Comparison of ENCODE assay signal across 22 cellular contexts in the genomic region with DNA sequence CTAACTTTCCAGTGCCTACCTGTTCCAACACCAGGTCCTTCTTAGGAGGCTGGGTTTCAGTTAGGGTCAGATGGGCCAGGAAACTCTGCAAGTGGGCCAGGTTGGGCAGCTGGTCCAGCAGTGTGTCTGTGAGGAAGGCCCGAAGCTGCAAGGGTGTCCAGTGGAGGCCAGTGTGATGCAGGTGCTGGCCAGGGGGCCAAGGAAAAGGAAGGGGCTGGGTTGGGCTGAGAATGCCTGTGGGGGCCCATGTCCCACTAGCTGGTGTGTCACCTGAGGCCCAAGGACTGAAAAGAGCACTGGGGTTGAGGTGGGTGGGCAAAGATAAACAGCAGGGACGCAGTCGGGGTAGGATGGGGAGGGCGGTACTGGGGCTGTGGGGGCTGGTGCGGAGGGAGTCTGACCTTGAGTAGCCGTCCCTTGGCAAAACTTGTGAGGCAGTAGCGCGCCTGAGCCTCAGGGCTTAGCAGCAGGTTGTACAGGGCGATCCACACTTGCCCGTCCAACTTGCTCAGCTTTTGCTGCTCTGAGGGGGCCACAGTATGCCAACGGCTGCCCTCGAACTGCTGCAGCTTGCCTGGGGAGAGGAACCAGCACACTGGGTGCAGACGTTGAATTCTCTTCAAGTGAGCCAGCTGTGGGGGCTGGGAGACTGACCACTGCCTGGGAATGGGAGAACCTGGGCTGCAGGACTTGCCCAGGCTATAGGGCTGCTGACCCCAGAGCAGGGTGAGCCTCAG. TPM values are rescaled to one million over a fixed set of nuclear protein-coding genes. Genes with fewer than 3 reads are reported as not detected.
DNase-seq lines count a peak whose midpoint lies in the region; ATAC-seq and TF ChIP-seq lines count a peak whose summit lies in the region.
"Had no signal": no experiment of that assay in that cellular context is flagged by ENCODE, and none has a peak within 500 bp of the region (broad histone marks: within the 10 kb centered on the region; RNA-seq: fewer than 3 reads in every experiment).

No MANE protein-coding gene starts in this region.

- H4K8ac ChIP-seq in IMR-90 (ENCODE audit: low read depth in 2 of 2, low read length in 2 of 2): no peak overlapping the region

- H3K36me3 ChIP-seq in IMR-90 (ENCODE audit: control insufficient read depth, insufficient read depth, low read length): no peaks in the 10 kb centered on the region
- H3K36me3 ChIP-seq: tibial artery had no signal

- peak overlapping the region; percentile 95 for H3K27ac Mint-ChIP-seq in activated CD4-positive, alpha-beta T cell treated with anti-CD3 and anti-CD28 coated beads, Interleukin-2, amount 10 ng/mL, durations not matched to agents 7 days and 5 days
- H3K27ac Mint-ChIP-seq in activated naive CD8-positive, alpha-beta T cell treated with anti-CD3 and anti-CD28 coated beads, Interleukin-2, amount 10 ng/mL, durations not matched to agents 7 days and 5 days: peak overlapping the region; percentile 99

- H3K4ac ChIP-seq in IMR-90 (ENCODE audit: low read depth, low read length): no peak overlapping the region

- H3K9me1 ChIP-seq in IMR-90 (ENCODE audit: insufficient read depth, low read length): peaks cover 11% of the 10 kb centered on the region

- dilution Hi-C loops in IMR-90 (cut with HindIII; ENCODE audit: low sequenced_read_pairs, unreplicated experiment): no loop called here

- H4K91ac ChIP-seq in IMR-90 (ENCODE audit: insufficient read depth, low read depth, low read length): no peak overlapping the region

- intact Hi-C loops in IMR-90 (cut with micrococcal nuclease): no loop called here

- no peaks in the 10 kb centered on the region for H3K27me3 ChIP-seq in IMR-90 (ENCODE audit: control insufficient read depth, insufficient read depth, low read length)
- H3K27me3 ChIP-seq: body of pancreas, tibial artery had no signal

- POLR2A ChIA-PET in activated CD4-positive, alpha-beta T cell treated with anti-CD3 and anti-CD28 coated beads, Interleukin-2, amount 10 ng/mL, durations not matched to agents 7 days and 5 days (lab: Charles Lee): interaction anchor here (0.6 to 2.2 kb wide), 2 partner anchors 8 to 15 kb away, joined by 3 to 11 read pairs; a partner anchor contains a TSS
- POLR2A ChIA-PET in IMR-90 (lab: Charles Lee; ENCODE audit: unreplicated experiment): no interaction called here
- POLR2A ChIA-PET in activated naive CD8-positive, alpha-beta T cell treated with anti-CD3 and anti-CD28 coated beads, Interleukin-2, amount 10 ng/mL, durations not matched to agents 7 days and 5 days (lab: Charles Lee): interaction anchor here (1.4 to 10.5 kb wide), 8 partner anchors 10 to 267 kb away, joined by 3 to 439 read pairs (median 46); a partner anchor contains a TSS

- peaks cover 6 to 31% of the 10 kb centered on the region in 2 experiments; a peak in 3 of 4 replicates for H3K79me1 ChIP-seq in IMR-90 (ENCODE audit: low read depth in 1 of 2, low read length in 2 of 2)

- H3K56ac ChIP-seq in IMR-90 (ENCODE audit: extremely low read depth, insufficient read depth, low read length): no peak overlapping the region

- WGBS in IMR-90 (ENCODE audit: extremely low coverage in 2 of 2, insufficient read length in 1 of 2), 2 experiments: 83% methylated on average over 6 of the region's 13 CpGs; no CpG with 5 or more reads in 1 of the 2 experiments

- no peak for DNase-seq in activated CD4-positive, alpha-beta T cell treated with anti-CD3 and anti-CD28 coated beads, Interleukin-2, amount 10 ng/mL, durations not matched to agents 7 days and 5 days
- no peak for DNase-seq in activated CD4-positive, alpha-beta T cell treated with anti-CD3 and anti-CD28 coated beads, Interleukin-2, amount 50 U/mL, for 4 hours
- no peak for DNase-seq in IMR-90
- no peak for DNase-seq in activated naive CD8-positive, alpha-beta T cell treated with anti-CD3 and anti-CD28 coated beads, Interleukin-2, amount 10 ng/mL, durations not matched to agents 7 days and 5 days
- DNase-seq in DMS153 treated with DMSO at 0.1 percent for 48 hours (lab: John Stamatoyannopoulos, UW; ENCODE audit: unreplicated experiment): no peak
- DNase-seq in AG08395 (ENCODE audit: low spot score): no peak
- DNase-seq: activated CD8-positive, alpha-beta memory T cell treated with anti-CD3 and anti-CD28 coated beads, Interleukin-2, amount 50 U/mL, for 4 hours; activated naive CD4-positive, alpha-beta T cell treated with anti-CD3 and anti-CD28 coated beads for 36 hours; body of pancreas; Caco-2; EL; hippocampal formation; kidney glomerular epithelial cell; mesenchymal stem cell; NCI-H2081; NCI-H524; tibial artery had no signal

- H3K27me3 Mint-ChIP-seq in activated CD4-positive, alpha-beta T cell treated with anti-CD3 and anti-CD28 coated beads, Interleukin-2, amount 10 ng/mL, durations not matched to agents 7 days and 5 days: no peaks in the 10 kb centered on the region
- H3K27me3 Mint-ChIP-seq in activated naive CD8-positive, alpha-beta T cell treated with anti-CD3 and anti-CD28 coated beads, Interleukin-2, amount 10 ng/mL, durations not matched to agents 7 days and 5 days: no peaks in the 10 kb centered on the region

- peak overlapping the region; percentile 39 for H2AFZ ChIP-seq in IMR-90 (replicated peaks; ENCODE audit: low read length, poor library complexity)

- ATAC-seq in IMR-90 (ENCODE audit: low read depth) (no peak), HG03439 (IDR thresholded peaks at IDR 0.05; ENCODE audit: unreplicated experiment) (no peak)
- no peak for ATAC-seq in activated naive CD8-positive, alpha-beta T cell treated with anti-CD3 and anti-CD28 coated beads, Interleukin-2, amount 10 ng/mL, durations not matched to agents 7 days and 5 days (ENCODE audit: low read depth)
- ATAC-seq: body of pancreas had no signal

- TF ChIP-seq POLR2A in IMR-90 (IDR thresholded peaks at IDR 0.05; ENCODE audit: low read depth, low read length): no peak

- CTCF ChIA-PET in activated CD4-positive, alpha-beta T cell treated with anti-CD3 and anti-CD28 coated beads, Interleukin-2, amount 10 ng/mL, durations not matched to agents 7 days and 5 days (lab: Charles Lee): interaction anchor here (0.6 to 2.3 kb wide), 4 partner anchors 8 to 60 kb away, joined by 3 to 13 read pairs (median 5); a partner anchor contains a TSS
- CTCF ChIA-PET in IMR-90 (lab: Yijun Ruan, JAX): no interaction called here

- H2AK9ac ChIP-seq in IMR-90 (replicated peaks; ENCODE audit: low read depth, low read length, poor library complexity): peak overlapping the region; percentile 23

- H3K27ac ChIP-seq in IMR-90 (ENCODE audit: insufficient read depth, low read length) (no peak overlapping the region), skin epidermis (peak overlapping the region in 11 of 21 experiments; percentile 83 to 98 (median 97))
- H3K27ac ChIP-seq: A549 had no signal

- BruUV-seq in IMR-90 (replicated peaks; lab: Mats Ljungman, UMichigan): no TSS peak

- H3K36me3 Mint-ChIP-seq in activated CD4-positive, alpha-beta T cell treated with anti-CD3 and anti-CD28 coated beads, Interleukin-2, amount 10 ng/mL, durations not matched to agents 7 days and 5 days (ENCODE audit: low read depth): peaks cover 27% of the 10 kb centered on the region
- peaks cover 27% of the 10 kb centered on the region for H3K36me3 Mint-ChIP-seq in activated naive CD8-positive, alpha-beta T cell treated with anti-CD3 and anti-CD28 coated beads, Interleukin-2, amount 10 ng/mL, durations not matched to agents 7 days and 5 days

- H3K18ac ChIP-seq in IMR-90 (ENCODE audit: low read depth, low read length): no peak overlapping the region

- no peak overlapping the region for H3K14ac ChIP-seq in IMR-90 (replicated peaks; ENCODE audit: low read depth, low read length)

- no peak overlapping the region for H3K4me3 Mint-ChIP-seq in activated CD4-positive, alpha-beta T cell treated with anti-CD3 and anti-CD28 coated beads, Interleukin-2, amount 10 ng/mL, durations not matched to agents 7 days and 5 days
- H3K4me3 Mint-ChIP-seq in activated naive CD8-positive, alpha-beta T cell treated with anti-CD3 and anti-CD28 coated beads, Interleukin-2, amount 10 ng/mL, durations not matched to agents 7 days and 5 days: peak overlapping the region; percentile 99

- no peak overlapping the region for H3K4me2 ChIP-seq in IMR-90 (ENCODE audit: low read depth, low read length)
- H3K4me2 ChIP-seq: A549 had no signal

- no peak for TF ChIP-seq CTCF in IMR-90 (conservative IDR thresholded peaks at IDR 0.05; ENCODE audit: low read depth, low read length)

- no peaks in the 10 kb centered on the region for H3K9me3 ChIP-seq in IMR-90 (ENCODE audit: control insufficient read depth, insufficient read depth, low read length)
- H3K9me3 ChIP-seq: A549, body of pancreas, Caco-2, tibial artery had no signal

- H4K20me1 ChIP-seq in IMR-90 (ENCODE audit: insufficient read depth, low read length): peaks cover 2% of the 10 kb centered on the region; the same call in 1 of the 2 replicates

- H2BK20ac ChIP-seq in IMR-90 (ENCODE audit: low read depth, low read length): no peak overlapping the region

- H3K9ac ChIP-seq in IMR-90 (ENCODE audit: low read depth, low read length): no peak overlapping the region

- no peak for TF ChIP-seq RAD21 in IMR-90 (IDR thresholded peaks at IDR 0.05; ENCODE audit: low read length)

- H2BK5ac ChIP-seq in IMR-90 (ENCODE audit: low read depth, low read length, poor library complexity, severe bottlenecking): no peak overlapping the region

- no peak overlapping the region for H4K5ac ChIP-seq in IMR-90 (ENCODE audit: low read depth, low read length)

- in situ Hi-C loops in IMR-90 (cut with MboI; ENCODE audit: low sequenced_read_pairs): loop anchor here (25.0 kb wide), 3 partner anchors 1045 to 1820 kb away; a partner anchor contains a TSS

- no peak overlapping the region for H2BK15ac ChIP-seq in IMR-90 (ENCODE audit: low read depth, low read length)

- H2BK120ac ChIP-seq in IMR-90 (ENCODE audit: low read depth, low read length): no peak overlapping the region

- H3K4me3 ChIP-seq in IMR-90 (ENCODE audit: insufficient read depth, low read depth, low read length): no peak overlapping the region
- H3K4me3 ChIP-seq in skin epidermis: no peak overlapping the region
- H3K4me3 ChIP-seq: A549, body of pancreas had no signal

- H3K23ac ChIP-seq in IMR-90 (ENCODE audit: low read depth, low read length): no peak overlapping the region

- H3K4me1 Mint-ChIP-seq in activated CD4-positive, alpha-beta T cell treated with anti-CD3 and anti-CD28 coated beads, Interleukin-2, amount 10 ng/mL, durations not matched to agents 7 days and 5 days: peaks cover 52% of the 10 kb centered on the region
- peaks cover 28% of the 10 kb centered on the region for H3K4me1 Mint-ChIP-seq in activated naive CD8-positive, alpha-beta T cell treated with anti-CD3 and anti-CD28 coated beads, Interleukin-2, amount 10 ng/mL, durations not matched to agents 7 days and 5 days

- H3K9me3 Mint-ChIP-seq in activated CD4-positive, alpha-beta T cell treated with anti-CD3 and anti-CD28 coated beads, Interleukin-2, amount 10 ng/mL, durations not matched to agents 7 days and 5 days: no peaks in the 10 kb centered on the region
- no peaks in the 10 kb centered on the region for H3K9me3 Mint-ChIP-seq in activated naive CD8-positive, alpha-beta T cell treated with anti-CD3 and anti-CD28 coated beads, Interleukin-2, amount 10 ng/mL, durations not matched to agents 7 days and 5 days
- H3K9me3 Mint-ChIP-seq: activated naive CD4-positive, alpha-beta T cell treated with anti-CD3 and anti-CD28 coated beads for 36 hours; neural crest cell had no signal

- no peak overlapping the region for H2AK5ac ChIP-seq in IMR-90 (ENCODE audit: low read depth, low read length)

- H3K4me1 ChIP-seq in IMR-90 (ENCODE audit: control insufficient read depth, insufficient read depth, low read length): peaks cover 18% of the 10 kb centered on the region

RNA-seq across cellular contexts. Expression of a gene that starts 1.5 kb away (rescaled TPM):
- 100 to 1,000 TPM in 1 of 2 experiments, 10 to 100 TPM in 1; 88.3 to 122 TPM for total RNA-seq in activated CD4-positive, alpha-beta T cell treated with anti-CD3 and anti-CD28 coated beads, Interleukin-2, amount 10 ng/mL, durations not matched to agents 7 days and 5 days
- 17.4 and 18.3 TPM in 2 replicates for total RNA-seq in IMR-90 (2012; rRNA removed)
- 53.4 and 55.6 TPM in 2 replicates for polyA plus RNA-seq in IMR-90 (2012; rRNA removed)
- 48.6 and 60.5 TPM in 2 replicates for polyA plus RNA-seq in IMR-90 (2012; cell fraction: cytosol; rRNA removed)
- polyA plus RNA-seq in IMR-90 (2012; cell fraction: nucleus; rRNA removed; ENCODE audit: low replicate concordance): 77.2 and 105 TPM in 2 replicates
- 100 to 1,000 TPM; 183 to 188 TPM for total RNA-seq in activated naive CD8-positive, alpha-beta T cell treated with anti-CD3 and anti-CD28 coated beads, Interleukin-2, amount 10 ng/mL, durations not matched to agents 7 days and 5 days

RNA-seq across cellular contexts. Expression of a gene that starts 3.4 kb away (rescaled TPM):
- 1 to 10 TPM; 3.5 to 3.6 TPM for total RNA-seq in activated CD4-positive, alpha-beta T cell treated with anti-CD3 and anti-CD28 coated beads, Interleukin-2, amount 10 ng/mL, durations not matched to agents 7 days and 5 days
- 0.83 and 1.1 TPM in 2 replicates for total RNA-seq in IMR-90 (2012; rRNA removed)
- 1.1 and 1.4 TPM in 2 replicates for polyA plus RNA-seq in IMR-90 (2012; rRNA removed)
- 1.3 and 2.1 TPM in 2 replicates for polyA plus RNA-seq in IMR-90 (2012; cell fraction: cytosol; rRNA removed)
- polyA plus RNA-seq in IMR-90 (2012; cell fraction: nucleus; rRNA removed; ENCODE audit: low replicate concordance): 2.2 and 2.7 TPM in 2 replicates
- 1 to 10 TPM; 2.2 to 2.7 TPM for total RNA-seq in activated naive CD8-positive, alpha-beta T cell treated with anti-CD3 and anti-CD28 coated beads, Interleukin-2, amount 10 ng/mL, durations not matched to agents 7 days and 5 days
- total RNA-seq: Right ventricle myocardium superior had no signal

RNA-seq across cellular contexts. Expression of a gene that starts 8.4 kb away (rescaled TPM):
- 10 to 100 TPM; 40.8 to 46.5 TPM for total RNA-seq in activated CD4-positive, alpha-beta T cell treated with anti-CD3 and anti-CD28 coated beads, Interleukin-2, amount 10 ng/mL, durations not matched to agents 7 days and 5 days
- total RNA-seq in IMR-90 (2012; rRNA removed): 27.5 and 38.7 TPM in 2 replicates
- polyA plus RNA-seq in IMR-90 (2012; rRNA removed): 38.3 and 38.5 TPM in 2 replicates
- polyA plus RNA-seq in IMR-90 (2012; cell fraction: cytosol; rRNA removed): 25.2 and 33.3 TPM in 2 replicates
- polyA plus RNA-seq in IMR-90 (2012; cell fraction: nucleus; rRNA removed; ENCODE audit: low replicate concordance): 62.9 and 100 TPM in 2 replicates
- total RNA-seq in activated naive CD8-positive, alpha-beta T cell treated with anti-CD3 and anti-CD28 coated beads, Interleukin-2, amount 10 ng/mL, durations not matched to agents 7 days and 5 days: 10 to 100 TPM; 55.8 to 58.2 TPM

RNA-seq across cellular contexts. Expression of a gene that starts 8.5 kb away (rescaled TPM):
- 10 to 100 TPM; 35.3 to 40.9 TPM for total RNA-seq in activated CD4-positive, alpha-beta T cell treated with anti-CD3 and anti-CD28 coated beads, Interleukin-2, amount 10 ng/mL, durations not matched to agents 7 days and 5 days
- 26.1 and 29.2 TPM in 2 replicates for total RNA-seq in IMR-90 (2012; rRNA removed)
- polyA plus RNA-seq in IMR-90 (2012; rRNA removed): 31.7 and 41.5 TPM in 2 replicates
- polyA plus RNA-seq in IMR-90 (2012; cell fraction: cytosol; rRNA removed): 28.2 and 48.4 TPM in 2 replicates
- 41.4 and 73.4 TPM in 2 replicates for polyA plus RNA-seq in IMR-90 (2012; cell fraction: nucleus; rRNA removed; ENCODE audit: low replicate concordance)
- total RNA-seq in activated naive CD8-positive, alpha-beta T cell treated with anti-CD3 and anti-CD28 coated beads, Interleukin-2, amount 10 ng/mL, durations not matched to agents 7 days and 5 days: 10 to 100 TPM; 35.0 to 38.9 TPM

RNA-seq across cellular contexts. Expression of a gene that starts 14.1 kb away (rescaled TPM):
- total RNA-seq in activated CD4-positive, alpha-beta T cell treated with anti-CD3 and anti-CD28 coated beads, Interleukin-2, amount 10 ng/mL, durations not matched to agents 7 days and 5 days: 10 to 100 TPM; 16.1 to 17.7 TPM
- 13.4 and 14.2 TPM in 2 replicates for total RNA-seq in IMR-90 (2012; rRNA removed)
- 24.0 and 24.8 TPM in 2 replicates for polyA plus RNA-seq in IMR-90 (2012; rRNA removed)
- polyA plus RNA-seq in IMR-90 (2012; cell fraction: cytosol; rRNA removed): 61.1 and 70.8 TPM in 2 replicates
- 24.8 and 29.9 TPM in 2 replicates for polyA plus RNA-seq in IMR-90 (2012; cell fraction: nucleus; rRNA removed; ENCODE audit: low replicate concordance)
- 10 to 100 TPM; 20.2 to 20.8 TPM for total RNA-seq in activated naive CD8-positive, alpha-beta T cell treated with anti-CD3 and anti-CD28 coated beads, Interleukin-2, amount 10 ng/mL, durations not matched to agents 7 days and 5 days
